25 cellular contexts compared by ENCODE assay signal in genomic region chr3:5579342-5579741, GRCh38.
"Had no signal": no experiment of that assay in that cellular context is flagged by ENCODE, and none has a peak within 500 bp of the region (broad histone marks: within the 10 kb centered on the region; RNA-seq: fewer than 3 reads in every experiment).

No MANE protein-coding gene starts in this region.

- H3K4me3 ChIP-seq: coronary artery, dorsolateral prefrontal cortex, esophagus muscularis mucosa, gastrocnemius medialis, heart left ventricle had no signal

- ATAC-seq: activated CD4-positive, alpha-beta T cell treated with anti-CD3 and anti-CD28 coated beads for 36 hours; activated T-cell treated with anti-CD3 and anti-CD28 coated beads, Interleukin-2, amount 50 U/mL, for 72 hours; foreskin keratinocyte; gastrocnemius medialis; heart left ventricle had no signal

- H3K9me3 ChIP-seq: esophagus muscularis mucosa, gastrocnemius medialis, heart left ventricle had no signal

- H3K36me3 ChIP-seq: brain microvascular endothelial cell, esophagus muscularis mucosa, gastrocnemius medialis, heart left ventricle had no signal

- H3K4me1 ChIP-seq: esophagus muscularis mucosa, foreskin keratinocyte, gastrocnemius medialis, heart left ventricle had no signal

- DNase-seq: activated CD4-positive, alpha-beta memory T cell treated with anti-CD3 and anti-CD28 coated beads, Interleukin-2, amount 10 ng/mL, durations not matched to agents 7 days and 5 days; activated CD4-positive, alpha-beta T cell treated with anti-CD3 and anti-CD28 coated beads for 36 hours; activated CD4-positive, alpha-beta T cell treated with anti-CD3 and anti-CD28 coated beads, Interleukin-2, amount 10 ng/mL, durations not matched to agents 24 days and 14 days; activated CD4-positive, CD25-positive, alpha-beta regulatory T cell; activated CD4-positive, CD25-positive, alpha-beta regulatory T cell treated with anti-CD3 and anti-CD28 coated beads, Interleukin-2, amount 50 U/mL, for 72 hours; activated CD8-positive, alpha-beta memory T cell treated with anti-CD3 and anti-CD28 coated beads, Interleukin-2, amount 50 U/mL, for 48 hours; activated gamma-delta T cell; activated naive CD4-positive, alpha-beta T cell treated with anti-CD3 and anti-CD28 coated beads, Interleukin-2, amount 50 U/mL, for 16 hours; activated naive CD4-positive, alpha-beta T cell treated with Interleukin-2 at 50 U/mL for 16 hours; activated T-cell treated with anti-CD3 and anti-CD28 coated beads for 4 hours; activated T-cell treated with anti-CD3 and anti-CD28 coated beads, Interleukin-2, amount 50 U/mL, for 24 hours; activated T-cell treated with anti-CD3 and anti-CD28 coated beads, Interleukin-2, amount 50 U/mL, for 72 hours; amniotic stem cell; anterior cingulate cortex; brain microvascular endothelial cell; dorsolateral prefrontal cortex; effector memory CD4-positive, alpha-beta T cell; erythroblast; foreskin keratinocyte; gastrocnemius medialis; glutamatergic neuron; heart left ventricle; T-helper 2 cell had no signal
